In the genomic region with DNA sequence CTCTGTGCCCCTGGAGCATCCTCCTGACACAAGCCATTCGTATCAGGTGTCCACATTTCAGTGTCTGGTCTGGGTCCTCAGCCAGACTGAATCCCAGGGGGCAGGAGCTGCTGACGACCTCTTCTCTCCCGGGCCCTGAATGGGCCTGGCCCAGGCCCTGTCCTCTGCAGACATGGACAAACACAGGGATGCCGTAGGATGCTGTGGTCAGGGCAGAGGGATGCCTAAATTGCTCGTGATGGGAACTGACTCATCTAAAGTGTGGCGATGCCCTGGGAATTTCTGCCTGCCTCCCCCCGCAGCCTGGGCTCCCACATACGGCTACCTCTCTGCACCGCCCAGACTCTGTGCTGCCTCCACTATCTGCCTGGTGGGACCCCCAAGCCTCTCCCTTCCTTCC, we compare ENCODE assay signal across 19 cellular contexts. TPM values are rescaled to one million over a fixed set of nuclear protein-coding genes. Genes with fewer than 3 reads are reported as not detected.
A peak's percentile ranks its signal among the peaks of the same experiment; 100 is the strongest.
DNase-seq lines count a peak whose midpoint lies in the region; ATAC-seq, FAIRE-seq and TF ChIP-seq lines count a peak whose summit lies in the region.
"Had no signal": no experiment of that assay in that cellular context is flagged by ENCODE, and none has a peak within 500 bp of the region (broad histone marks: within the 10 kb centered on the region; RNA-seq: fewer than 3 reads in every experiment).

No MANE protein-coding gene starts in this region.

- H3K4me1 ChIP-seq in OCI-LY7 (ENCODE audit: insufficient read depth, low read length, poor library complexity, severe bottlenecking), result peaks cover 59% of the 10 kb centered on the region

- no peak overlapping the region for H3K27ac ChIP-seq in OCI-LY7 (ENCODE audit: low read depth, low read length, poor library complexity, severe bottlenecking)

- no peaks in the 10 kb centered on the region for H3K36me3 ChIP-seq in OCI-LY7 (ENCODE audit: insufficient read depth, low read length)

- H3K9me3 Mint-ChIP-seq in stimulated activated effector memory CD8-positive, alpha-beta T cell treated with anti-CD3 and anti-CD28 coated beads, Interleukin-12 subunit alpha, Interleukin-12 subunit beta, amount 100 ng/mL, for 72 hours, result no peaks in the 10 kb centered on the region
- H3K9me3 Mint-ChIP-seq: activated naive CD4-positive, alpha-beta T cell treated with anti-CD3 and anti-CD28 coated beads, Interleukin-2, amount 50 U/mL, for 72 hours; central memory CD8-positive, alpha-beta T cell; naive thymus-derived CD8-positive, alpha-beta T cell had no signal

- no peak for ATAC-seq in stimulated activated effector memory CD8-positive, alpha-beta T cell treated with anti-CD3 and anti-CD28 coated beads, Interleukin-12 subunit alpha, Interleukin-12 subunit beta, amount 100 ng/mL, for 72 hours
- no peak for ATAC-seq in GM18511 (IDR thresholded peaks at IDR 0.05; ENCODE audit: unreplicated experiment)
- ATAC-seq: activated CD4-positive, CD25-positive, alpha-beta regulatory T cell treated with anti-CD3 and anti-CD28 coated beads, Interleukin-2, amount 50 U/mL, for 24 hours; activated naive CD4-positive, alpha-beta T cell treated with anti-CD3 and anti-CD28 coated beads, Interleukin-2, amount 50 U/mL, for 72 hours; left colon; naive thymus-derived CD8-positive, alpha-beta T cell had no signal

- peaks cover 17% of the 10 kb centered on the region for H3K4me1 Mint-ChIP-seq in stimulated activated effector memory CD8-positive, alpha-beta T cell treated with anti-CD3 and anti-CD28 coated beads, Interleukin-12 subunit alpha, Interleukin-12 subunit beta, amount 100 ng/mL, for 72 hours

- peak overlapping the region; percentile 88 for H3K4me2 ChIP-seq in OCI-LY7 (ENCODE audit: low read length)

- FAIRE-seq in GM12892 (lab: Jason Lieb, UNC), result peak; percentile 54
- FAIRE-seq: endometrium had no signal

- TF ChIP-seq CTCF in OCI-LY7 (conservative IDR thresholded peaks at IDR 0.05; ENCODE audit: low read length), result no peak

- no peaks in the 10 kb centered on the region for H3K9me2 ChIP-seq in OCI-LY7 (ENCODE audit: insufficient read depth, low read length)

- peak overlapping the region; percentile 58 for H3K27ac Mint-ChIP-seq in stimulated activated effector memory CD8-positive, alpha-beta T cell treated with anti-CD3 and anti-CD28 coated beads, Interleukin-12 subunit alpha, Interleukin-12 subunit beta, amount 100 ng/mL, for 72 hours
- H3K27ac Mint-ChIP-seq: naive thymus-derived CD8-positive, alpha-beta T cell had no signal

- H4K20me1 ChIP-seq in OCI-LY7 (ENCODE audit: insufficient read depth, low read length), result no peaks in the 10 kb centered on the region

- no peak overlapping the region for H2AFZ ChIP-seq in OCI-LY7 (ENCODE audit: low read length)

- no peak for TF ChIP-seq POLR2A in GM12892 (IDR thresholded peaks at IDR 0.05; ENCODE audit: low read depth, low read length)

- peak overlapping the region; percentile 55 for H3K4me3 ChIP-seq in OCI-LY7 (ENCODE audit: low read depth, low read length, poor library complexity, severe bottlenecking)

- H3K36me3 Mint-ChIP-seq in stimulated activated effector memory CD8-positive, alpha-beta T cell treated with anti-CD3 and anti-CD28 coated beads, Interleukin-12 subunit alpha, Interleukin-12 subunit beta, amount 100 ng/mL, for 72 hours, result no peaks in the 10 kb centered on the region
- H3K36me3 Mint-ChIP-seq: activated naive CD4-positive, alpha-beta T cell treated with anti-CD3 and anti-CD28 coated beads, Interleukin-2, amount 50 U/mL, for 72 hours; naive thymus-derived CD8-positive, alpha-beta T cell had no signal

- no peaks in the 10 kb centered on the region for H3K9me3 ChIP-seq in OCI-LY7 (ENCODE audit: low read length)
- H3K9me3 ChIP-seq: Caco-2 had no signal

- DNase-seq in GM12892 (ENCODE audit: insufficient read length) (no peak), OCI-LY7 (ENCODE audit: low spot score) (no peak), foreskin melanocyte (peak; percentile 14), NCI-H446 (lab: John Stamatoyannopoulos, UW) (no peak)
- no peak for DNase-seq in stimulated activated effector memory CD8-positive, alpha-beta T cell treated with anti-CD3 and anti-CD28 coated beads, Interleukin-12 subunit alpha, Interleukin-12 subunit beta, amount 100 ng/mL, for 72 hours (ENCODE audit: low spot score in 2 of 2)
- DNase-seq in activated naive CD4-positive, alpha-beta T cell (lab: John Stamatoyannopoulos, UW), result no peak
- DNase-seq: Caco-2; glutamatergic neuron; left colon; naive thymus-derived CD8-positive, alpha-beta T cell; NCI-H1092 treated with DMSO at 0.1 percent for 48 hours; retina; stimulated activated CD4-positive, alpha-beta T cell treated with anti-CD3 and anti-CD28 coated beads, Interleukin-2, amount 100 ng/mL, for 48 hours; SW 1271 had no signal

- POLR2A ChIA-PET in OCI-LY7 (lab: Charles Lee), result interaction anchor here (1.2 kb wide), 1 partner anchor 10 kb away, joined by 3 read pairs; no protein-coding TSS in a partner anchor

- BruUV-seq in OCI-LY7 (replicated peaks; lab: Mats Ljungman, UMichigan), result no TSS peak

- no peaks in the 10 kb centered on the region for H3K79me2 ChIP-seq in OCI-LY7 (ENCODE audit: insufficient read depth, low read depth, low read length)

- H3K4me3 Mint-ChIP-seq in stimulated activated effector memory CD8-positive, alpha-beta T cell treated with anti-CD3 and anti-CD28 coated beads, Interleukin-12 subunit alpha, Interleukin-12 subunit beta, amount 100 ng/mL, for 72 hours, result no peak overlapping the region
- H3K4me3 Mint-ChIP-seq: central memory CD8-positive, alpha-beta T cell; naive thymus-derived CD8-positive, alpha-beta T cell had no signal

- CTCF ChIA-PET in OCI-LY7 (lab: Charles Lee; ENCODE audit: unreplicated experiment), result no interaction called here

- intact Hi-C loops in OCI-LY7 (cut with micrococcal nuclease; ENCODE audit: unreplicated experiment), result loop anchor here (10.0 kb wide), 1 partner anchor 248 kb away; no protein-coding TSS in a partner anchor

RNA-seq across cellular contexts. Expression of a gene that starts 58.5 kb away (rescaled TPM):
- polyA plus RNA-seq in GM12892 (2012; ENCODE audit: missing spikeins), result 424 TPM
- 26.9 and 27.4 TPM in 2 replicates for total RNA-seq in OCI-LY7 (2014; rRNA removed; shearing (Covaris generic))
- total RNA-seq in OCI-LY7 (2022), result 21.1 and 21.5 TPM in 2 replicates
